ENCODE assay signal across 1 cellular context in genomic region chr2:65374555-65374954, GRCh38.
TF ChIP-seq lines count a peak whose summit lies in the region.

No MANE protein-coding gene starts in this region.

TF ChIP-seq in HepG2, 621 proteins besides CTCF, POLR2A, EP300 and RAD21 (continued from another document):
- TF ChIP-seq SETDB1 (CRISPR knock-in tag; IDR thresholded peaks at IDR 0.05; ENCODE audit: borderline replicate concordance) (no peak), CEBPG (CRISPR knock-in tag; IDR thresholded peaks at IDR 0.05) (no peak), FOXM1 (CRISPR knock-in tag; IDR thresholded peaks at IDR 0.05) (no peak), ATF6 (CRISPR knock-in tag; conservative IDR thresholded peaks at IDR 0.05) (no peak), IRF1 (CRISPR knock-in tag; IDR thresholded peaks at IDR 0.05; ENCODE audit: low read depth) (0 out of 2 replicates have a peak, but pooled peaks have one; percentile 33), ZNF629 (CRISPR knock-in tag; conservative IDR thresholded peaks at IDR 0.05) (no peak), XRCC5 (optimal IDR thresholded peaks at IDR 0.05; ENCODE audit: low read length) (peak; percentile 24)
- TF ChIP-seq, protein P1, sequence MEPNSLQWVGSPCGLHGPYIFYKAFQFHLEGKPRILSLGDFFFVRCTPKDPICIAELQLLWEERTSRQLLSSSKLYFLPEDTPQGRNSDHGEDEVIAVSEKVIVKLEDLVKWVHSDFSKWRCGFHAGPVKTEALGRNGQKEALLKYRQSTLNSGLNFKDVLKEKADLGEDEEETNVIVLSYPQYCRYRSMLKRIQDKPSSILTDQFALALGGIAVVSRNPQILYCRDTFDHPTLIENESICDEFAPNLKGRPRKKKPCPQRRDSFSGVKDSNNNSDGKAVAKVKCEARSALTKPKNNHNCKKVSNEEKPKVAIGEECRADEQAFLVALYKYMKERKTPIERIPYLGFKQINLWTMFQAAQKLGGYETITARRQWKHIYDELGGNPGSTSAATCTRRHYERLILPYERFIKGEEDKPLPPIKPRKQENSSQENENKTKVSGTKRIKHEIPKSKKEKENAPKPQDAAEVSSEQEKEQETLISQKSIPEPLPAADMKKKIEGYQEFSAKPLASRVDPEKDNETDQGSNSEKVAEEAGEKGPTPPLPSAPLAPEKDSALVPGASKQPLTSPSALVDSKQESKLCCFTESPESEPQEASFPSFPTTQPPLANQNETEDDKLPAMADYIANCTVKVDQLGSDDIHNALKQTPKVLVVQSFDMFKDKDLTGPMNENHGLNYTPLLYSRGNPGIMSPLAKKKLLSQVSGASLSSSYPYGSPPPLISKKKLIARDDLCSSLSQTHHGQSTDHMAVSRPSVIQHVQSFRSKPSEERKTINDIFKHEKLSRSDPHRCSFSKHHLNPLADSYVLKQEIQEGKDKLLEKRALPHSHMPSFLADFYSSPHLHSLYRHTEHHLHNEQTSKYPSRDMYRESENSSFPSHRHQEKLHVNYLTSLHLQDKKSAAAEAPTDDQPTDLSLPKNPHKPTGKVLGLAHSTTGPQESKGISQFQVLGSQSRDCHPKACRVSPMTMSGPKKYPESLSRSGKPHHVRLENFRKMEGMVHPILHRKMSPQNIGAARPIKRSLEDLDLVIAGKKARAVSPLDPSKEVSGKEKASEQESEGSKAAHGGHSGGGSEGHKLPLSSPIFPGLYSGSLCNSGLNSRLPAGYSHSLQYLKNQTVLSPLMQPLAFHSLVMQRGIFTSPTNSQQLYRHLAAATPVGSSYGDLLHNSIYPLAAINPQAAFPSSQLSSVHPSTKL (CRISPR knock-in tag; IDR thresholded peaks at IDR 0.05): peak; percentile 26; the same call in 1 of the 2 replicates
- TF ChIP-seq, protein P2, sequence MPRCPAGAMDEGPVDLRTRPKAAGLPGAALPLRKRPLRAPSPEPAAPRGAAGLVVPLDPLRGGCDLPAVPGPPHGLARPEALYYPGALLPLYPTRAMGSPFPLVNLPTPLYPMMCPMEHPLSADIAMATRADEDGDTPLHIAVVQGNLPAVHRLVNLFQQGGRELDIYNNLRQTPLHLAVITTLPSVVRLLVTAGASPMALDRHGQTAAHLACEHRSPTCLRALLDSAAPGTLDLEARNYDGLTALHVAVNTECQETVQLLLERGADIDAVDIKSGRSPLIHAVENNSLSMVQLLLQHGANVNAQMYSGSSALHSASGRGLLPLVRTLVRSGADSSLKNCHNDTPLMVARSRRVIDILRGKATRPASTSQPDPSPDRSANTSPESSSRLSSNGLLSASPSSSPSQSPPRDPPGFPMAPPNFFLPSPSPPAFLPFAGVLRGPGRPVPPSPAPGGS (CRISPR knock-in tag; IDR thresholded peaks at IDR 0.05): 0 out of 2 replicates have a peak, but pooled peaks have one; percentile 31
